25 cellular contexts compared by ENCODE assay signal in the genomic region with DNA sequence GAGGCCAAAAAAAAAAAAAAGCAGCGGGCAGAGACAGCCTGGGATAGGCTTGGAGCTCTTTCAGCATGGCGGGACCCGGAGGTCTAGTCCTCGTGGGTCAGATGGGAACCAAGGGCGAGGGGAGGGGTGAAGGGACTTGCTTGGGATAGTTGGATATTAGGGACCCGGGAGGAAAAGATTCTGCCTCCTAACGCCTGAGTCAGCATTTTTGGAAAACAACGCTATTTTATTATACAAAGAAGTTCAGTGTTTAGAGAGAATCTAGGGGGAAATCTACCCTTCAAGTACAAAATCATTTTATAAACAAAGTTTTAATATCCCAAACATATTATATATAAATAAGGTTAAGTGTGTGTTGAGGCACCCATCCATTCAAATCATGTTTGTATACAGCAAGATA.
DNase-seq lines count a peak whose midpoint lies in the region; ATAC-seq, FAIRE-seq and TF ChIP-seq lines count a peak whose summit lies in the region.
"Had no signal": no experiment of that assay in that cellular context is flagged by ENCODE, and none has a peak within 500 bp of the region (broad histone marks: within the 10 kb centered on the region; RNA-seq: fewer than 3 reads in every experiment).

No MANE protein-coding gene starts in this region.

- in situ Hi-C loops in HepG2 (cut with HindIII; ENCODE audit: extremely low pct_ligation_motif_present, low pct_unique_long_range_greater_than_20kb) (no loop called here), K562 (cut with MboI) (no loop called here)

- DNase-seq in HepG2 (ENCODE audit: low spot score) = no peak
- no peak for DNase-seq in right lobe of liver
- DNase-seq in K562 (ENCODE audit: extremely low read depth in 1 of 4, low spot score in 3 of 4) = no peak
- no peak for DNase-seq in glutamatergic neuron
- DNase-seq in sciatic nerve (ENCODE audit: low spot score) = peak; percentile 36
- no peak for DNase-seq in COLO829 (ENCODE audit: low spot score)
- DNase-seq in small intestine = no peak
- DNase-seq: ACHN; BE2C; C1 segment of cervical spinal cord; Caco-2; Calu3; CD4-positive, alpha-beta memory T cell; CD4-positive, CD25-positive, alpha-beta regulatory T cell; CD8-positive, alpha-beta memory T cell; DMS79 treated with DMSO at 0.1 percent for 48 hours; GF-D8 had no signal

- no peak for TF ChIP-seq RAD21 in HepG2 (CRISPR knock-in tag; IDR thresholded peaks at IDR 0.05)
- TF ChIP-seq RAD21 in K562 (CRISPR knock-in tag; conservative IDR thresholded peaks at IDR 0.05 in 1 of 2, IDR thresholded peaks at IDR 0.05 in 1 of 2) = no peak

- H3K27me3 Mint-ChIP-seq in glutamatergic neuron (ENCODE audit: unreplicated experiment) = peaks cover 12% of the 10 kb centered on the region
- H3K27me3 Mint-ChIP-seq: CD4-positive, alpha-beta memory T cell had no signal

- TF ChIP-seq CTCF in HepG2 (CRISPR knock-in tag; IDR thresholded peaks at IDR 0.05) (no peak), right lobe of liver (IDR thresholded peaks at IDR 0.05) (no peak), K562 (IDR thresholded peaks at IDR 0.05 in 2 of 3, conservative IDR thresholded peaks at IDR 0.05 in 1 of 3; ENCODE audit: insufficient read depth in 2 of 3, low read depth in 1 of 3, low read length in 3 of 3) (no peak), glutamatergic neuron (IDR thresholded peaks at IDR 0.05; ENCODE audit: partially characterized antibody, unreplicated experiment) (no peak)

- H3K9me3 ChIP-seq in HepG2 (ENCODE audit: low read length) (no peaks in the 10 kb centered on the region), right lobe of liver (no peaks in the 10 kb centered on the region), K562 (replicated peaks; ENCODE audit: control insufficient read depth, insufficient read depth, low read depth, low read length) (no peaks in the 10 kb centered on the region), small intestine (ENCODE audit: control insufficient read depth, low read depth) (no peaks in the 10 kb centered on the region)
- H3K9me3 ChIP-seq: BE2C, BLaER1, Caco-2 had no signal

- peak overlapping the region; percentile 97 for H3K27ac Mint-ChIP-seq in glutamatergic neuron (ENCODE audit: unreplicated experiment)
- H3K27ac Mint-ChIP-seq: CD14-positive monocyte; CD4-positive, alpha-beta memory T cell; CD8-positive, alpha-beta memory T cell had no signal

- H3K36me3 ChIP-seq in HepG2 (replicated peaks in 1 of 2; ENCODE audit: control insufficient read depth in 1 of 2, insufficient read depth in 2 of 2, low read length in 2 of 2) (no peaks in the 10 kb centered on the region), right lobe of liver (no peaks in the 10 kb centered on the region), K562 (ENCODE audit: control insufficient read depth, insufficient read depth, low read length) (no peaks in the 10 kb centered on the region), small intestine (ENCODE audit: control insufficient read depth in 2 of 2, insufficient read depth in 2 of 2, low read length in 2 of 2) (no peaks in the 10 kb centered on the region)
- H3K36me3 ChIP-seq: BE2C, BLaER1 had no signal

- BruUV-seq in HepG2 (replicated peaks; lab: Mats Ljungman, UMichigan) = no TSS peak
- BruUV-seq in K562 (replicated peaks; lab: Mats Ljungman, UMichigan) = no TSS peak

- H2AFZ ChIP-seq in HepG2 (ENCODE audit: low read length) = no peak overlapping the region
- H2AFZ ChIP-seq in K562 (ENCODE audit: low read depth, low read length) = no peak overlapping the region

- H3K4me1 Mint-ChIP-seq in glutamatergic neuron (ENCODE audit: low read depth, unreplicated experiment) = peaks cover 50% of the 10 kb centered on the region
- H3K4me1 Mint-ChIP-seq: CD14-positive monocyte; CD4-positive, alpha-beta memory T cell; CD4-positive, CD25-positive, alpha-beta regulatory T cell; CD8-positive, alpha-beta memory T cell had no signal

- H3K4me2 ChIP-seq in HepG2 (ENCODE audit: low read depth, low read length) (no peak overlapping the region), K562 (ENCODE audit: insufficient read depth, low read length) (no peak overlapping the region)
- H3K4me2 ChIP-seq: BLaER1 had no signal

- H3K4me3 ChIP-seq in HepG2 (replicated peaks in 1 of 3; ENCODE audit: insufficient read depth in 1 of 3, low read depth in 2 of 3, low read length in 3 of 3) (no peak overlapping the region), right lobe of liver (no peak overlapping the region), K562 (no peak overlapping the region), small intestine (ENCODE audit: low read depth in 1 of 2, low read length in 2 of 2) (no peak overlapping the region)
- H3K4me3 ChIP-seq: BLaER1 had no signal

- H3K4me1 ChIP-seq in HepG2 (ENCODE audit: insufficient read depth, low read length) (no peaks in the 10 kb centered on the region), right lobe of liver (no peaks in the 10 kb centered on the region), K562 (replicated peaks in 1 of 2; ENCODE audit: control insufficient read depth in 2 of 2, insufficient read depth in 2 of 2, low read length in 2 of 2) (no peaks in the 10 kb centered on the region), small intestine (ENCODE audit: control insufficient read depth in 2 of 2, insufficient read depth in 1 of 2, low read depth in 1 of 2, low read length in 1 of 2) (no peaks in the 10 kb centered on the region)
- H3K4me1 ChIP-seq: BE2C, BLaER1, Caco-2 had no signal

- H3K27ac ChIP-seq in HepG2 (ENCODE audit: extremely low read length, insufficient read depth, low read length) (no peak overlapping the region), right lobe of liver (no peak overlapping the region), K562 (ENCODE audit: extremely low read depth, low read depth, low read length) (no peak overlapping the region), small intestine (ENCODE audit: low read depth in 1 of 2, low read length in 1 of 2) (no peak overlapping the region)
- H3K27ac ChIP-seq: 22Rv1, BLaER1 had no signal

- 20% methylated on average over 8 of the region's 8 CpGs for WGBS in HepG2 (ENCODE audit: low lambda C conversion rate)
- WGBS in right lobe of liver (ENCODE audit: insufficient coverage, low coverage, low lambda C conversion rate, missing lambda C conversion rate) = 60% methylated on average over 8 of the region's 8 CpGs
- WGBS in K562 (ENCODE audit: insufficient coverage, low coverage, missing lambda C conversion rate) = 2% methylated on average over 8 of the region's 8 CpGs
- 61 to 78% (median 76%) methylated on average over 8 of the region's 8 CpGs for whole genome bisulfite sequencing in small intestine, 3 donors

- no peaks in the 10 kb centered on the region for H3K9me1 ChIP-seq in K562 (ENCODE audit: control insufficient read depth, insufficient read depth, low read length)

- H3K79me2 ChIP-seq in HepG2 (ENCODE audit: insufficient read depth, low read length) (no peaks in the 10 kb centered on the region), K562 (ENCODE audit: control insufficient read depth, insufficient read depth, low read length) (no peaks in the 10 kb centered on the region)

- CTCF ChIA-PET in HepG2 (lab: Yijun Ruan, JAX; ENCODE audit: low intra/inter-chr PET ratio, low total read pairs) (no interaction called here), K562 (lab: Yijun Ruan, JAX; ENCODE audit: low intra/inter-chr PET ratio) (no interaction called here)

- H3K27me3 ChIP-seq in HepG2 (ENCODE audit: control insufficient read depth in 1 of 2, insufficient read depth in 2 of 2, low read length in 2 of 2) = no peaks in the 10 kb centered on the region; a peak in 3 of 5 replicates
- no peaks in the 10 kb centered on the region for H3K27me3 ChIP-seq in right lobe of liver
- peaks cover 4 to 13% of the 10 kb centered on the region in 2 experiments; a peak in 4 of 5 replicates for H3K27me3 ChIP-seq in K562 (ENCODE audit: control insufficient read depth in 2 of 2, insufficient read depth in 2 of 2, low read length in 2 of 2)
- H3K27me3 ChIP-seq in small intestine (ENCODE audit: control insufficient read depth in 2 of 2, insufficient read depth in 2 of 2, low read length in 2 of 2) = no peaks in the 10 kb centered on the region
- H3K27me3 ChIP-seq: BE2C, BLaER1 had no signal

- FAIRE-seq in HepG2 (lab: Jason Lieb, UNC) = no peak
- FAIRE-seq in K562 (lab: Jason Lieb, UNC) = no peak
- FAIRE-seq in small intestine (lab: Jason Lieb, UNC) = no peak
- FAIRE-seq: D721Med, G401.6, GM12891, GM19239 had no signal

- TF ChIP-seq EP300 in HepG2 (IDR thresholded peaks at IDR 0.05; ENCODE audit: low read depth in 2 of 2, low read length in 2 of 2) (no peak), HepG2 (CRISPR knock-in tag; IDR thresholded peaks at IDR 0.05; ENCODE audit: borderline replicate concordance) (no peak), K562 (IDR thresholded peaks at IDR 0.05; ENCODE audit: low read length) (no peak)

- POLR2A ChIA-PET in HepG2 (lab: Yijun Ruan, JAX) = no interaction called here
- POLR2A ChIA-PET in K562 (lab: Yijun Ruan, JAX) = no interaction called here

- no peak for TF ChIP-seq POLR2A in HepG2 (IDR thresholded peaks at IDR 0.05; ENCODE audit: insufficient read depth in 1 of 2, low read depth in 2 of 2, low read length in 2 of 2)
- TF ChIP-seq POLR2A in right lobe of liver (IDR thresholded peaks at IDR 0.05) = no peak
- no peak for TF ChIP-seq POLR2A in K562 (conservative IDR thresholded peaks at IDR 0.05)

- peaks cover 16% of the 10 kb centered on the region for H3K9me3 Mint-ChIP-seq in glutamatergic neuron (ENCODE audit: unreplicated experiment)
- H3K9me3 Mint-ChIP-seq: CD8-positive, alpha-beta memory T cell had no signal

- H3K9ac ChIP-seq in HepG2 (ENCODE audit: insufficient read depth, low read depth, low read length) (no peak overlapping the region), K562 (ENCODE audit: insufficient read depth in 1 of 2, low read depth in 2 of 2, low read length in 2 of 2) (no peak overlapping the region)
- H3K9ac ChIP-seq: BLaER1 had no signal

- H4K20me1 ChIP-seq in HepG2 (ENCODE audit: insufficient read depth, low read length) (no peaks in the 10 kb centered on the region), K562 (replicated peaks; ENCODE audit: control insufficient read depth, insufficient read depth, low read length) (no peaks in the 10 kb centered on the region)
- H4K20me1 ChIP-seq: BLaER1 had no signal

- ATAC-seq in HepG2 = no peak
- ATAC-seq in right lobe of liver = no peak
- no peak for ATAC-seq in K562
- ATAC-seq in sciatic nerve = no peak
- no peak for ATAC-seq in HG03432 (IDR thresholded peaks at IDR 0.05; ENCODE audit: unreplicated experiment)

- H3K4me3 Mint-ChIP-seq in glutamatergic neuron (ENCODE audit: unreplicated experiment) = no peak overlapping the region
- H3K4me3 Mint-ChIP-seq: CD14-positive monocyte; CD4-positive, alpha-beta memory T cell; CD4-positive, CD25-positive, alpha-beta regulatory T cell; CD8-positive, alpha-beta memory T cell had no signal

- intact Hi-C loops in HepG2 (cut with micrococcal nuclease; ENCODE audit: unreplicated experiment) (no loop called here), right lobe of liver (cut with DNase I) (no loop called here), K562 (cut with micrococcal nuclease) (no loop called here), sciatic nerve (cut with DNase I) (no loop called here)

- no peaks in the 10 kb centered on the region for H3K36me3 Mint-ChIP-seq in glutamatergic neuron (ENCODE audit: unreplicated experiment)
- H3K36me3 Mint-ChIP-seq: CD14-positive monocyte; CD4-positive, alpha-beta memory T cell; CD4-positive, CD25-positive, alpha-beta regulatory T cell; CD8-positive, alpha-beta memory T cell had no signal

TF ChIP-seq in K562, 482 proteins besides CTCF, POLR2A, EP300 and RAD21 (continues in another document):
- no peak for TF ChIP-seq ZNF79 (CRISPR knock-in tag; IDR thresholded peaks at IDR 0.05; ENCODE audit: low read depth)
